Comparison of ENCODE assay signal across 1 cellular context in the genomic region with DNA sequence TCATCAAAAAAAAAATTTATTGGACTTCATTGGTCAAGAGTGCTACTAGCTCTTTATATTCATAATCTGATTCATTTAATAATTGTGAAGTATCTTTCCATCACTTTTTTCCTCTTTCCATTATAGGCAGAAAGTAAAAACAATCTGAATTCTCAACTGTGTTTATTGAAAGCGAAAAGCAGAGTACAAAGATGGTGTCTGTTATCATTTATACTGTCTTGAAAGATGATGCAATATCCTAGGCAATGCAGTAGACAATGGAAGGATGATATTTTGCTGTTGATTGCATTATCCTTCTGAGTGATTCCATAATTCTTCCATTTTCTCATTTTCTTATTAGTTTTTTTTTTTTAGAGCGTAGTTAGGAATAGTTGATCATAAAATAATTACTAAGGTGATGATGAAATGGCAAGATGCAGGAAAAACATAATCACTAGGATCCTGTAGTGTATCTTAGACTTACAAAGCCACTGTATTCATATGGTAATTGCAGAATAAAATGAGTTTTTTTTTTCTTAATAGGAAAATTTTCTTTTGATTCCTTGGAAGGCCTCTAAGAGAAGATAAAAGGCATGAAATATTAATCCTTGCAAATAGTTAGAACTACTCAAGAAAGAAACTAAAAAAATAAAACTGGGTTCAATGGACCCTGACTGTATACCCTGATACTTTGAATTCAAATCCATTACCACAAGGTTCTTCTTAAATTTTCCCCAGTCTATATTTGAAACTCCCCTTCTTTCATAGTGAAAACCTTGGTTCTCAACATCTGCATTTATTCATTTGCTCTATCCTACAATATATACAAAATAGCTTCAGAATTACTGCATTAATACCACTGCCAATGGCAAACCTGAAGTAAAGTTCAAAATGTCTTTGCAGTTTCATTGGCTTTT.
TF ChIP-seq lines count a peak whose summit lies in the region.

No MANE protein-coding gene starts in this region.

TF ChIP-seq in GM12878, 131 proteins besides CTCF, POLR2A, EP300 and RAD21:
- TF ChIP-seq, protein P1, sequence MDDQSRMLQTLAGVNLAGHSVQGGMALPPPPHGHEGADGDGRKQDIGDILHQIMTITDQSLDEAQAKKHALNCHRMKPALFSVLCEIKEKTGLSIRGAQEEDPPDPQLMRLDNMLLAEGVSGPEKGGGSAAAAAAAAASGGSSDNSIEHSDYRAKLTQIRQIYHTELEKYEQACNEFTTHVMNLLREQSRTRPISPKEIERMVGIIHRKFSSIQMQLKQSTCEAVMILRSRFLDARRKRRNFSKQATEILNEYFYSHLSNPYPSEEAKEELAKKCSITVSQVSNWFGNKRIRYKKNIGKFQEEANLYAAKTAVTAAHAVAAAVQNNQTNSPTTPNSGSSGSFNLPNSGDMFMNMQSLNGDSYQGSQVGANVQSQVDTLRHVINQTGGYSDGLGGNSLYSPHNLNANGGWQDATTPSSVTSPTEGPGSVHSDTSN (IDR thresholded peaks at IDR 0.05; ENCODE audit: insufficient replicate concordance, low read depth, low read length) = no peak
- TF ChIP-seq CHD2 (IDR thresholded peaks at IDR 0.05; ENCODE audit: borderline replicate concordance, low read depth, low read length) (no peak), IRF4 (IDR thresholded peaks at IDR 0.05; ENCODE audit: low read depth, low read length) (no peak), RELA (IDR thresholded peaks at IDR 0.05; ENCODE audit: borderline replicate concordance, partially characterized antibody) (no peak), CEBPB (IDR thresholded peaks at IDR 0.05; ENCODE audit: borderline replicate concordance in 1 of 2, low read depth in 2 of 2, low read length in 2 of 2) (no peak), POLR2AphosphoS5 (IDR thresholded peaks at IDR 0.05; ENCODE audit: low read length) (no peak), GATAD2B (conservative IDR thresholded peaks at IDR 0.05; ENCODE audit: low read depth) (no peak), ATF7 (IDR thresholded peaks at IDR 0.05; ENCODE audit: low read depth) (no peak), TCF12 (IDR thresholded peaks at IDR 0.05; ENCODE audit: low read depth, low read length) (no peak), SRF (IDR thresholded peaks at IDR 0.05; ENCODE audit: low read depth in 2 of 2, low read length in 2 of 2) (no peak), CBX5 (IDR thresholded peaks at IDR 0.05; ENCODE audit: low read depth) (no peak), FOXK2 (IDR thresholded peaks at IDR 0.05) (no peak), YBX1 (IDR thresholded peaks at IDR 0.05) (no peak)
- TF ChIP-seq, protein P2, sequence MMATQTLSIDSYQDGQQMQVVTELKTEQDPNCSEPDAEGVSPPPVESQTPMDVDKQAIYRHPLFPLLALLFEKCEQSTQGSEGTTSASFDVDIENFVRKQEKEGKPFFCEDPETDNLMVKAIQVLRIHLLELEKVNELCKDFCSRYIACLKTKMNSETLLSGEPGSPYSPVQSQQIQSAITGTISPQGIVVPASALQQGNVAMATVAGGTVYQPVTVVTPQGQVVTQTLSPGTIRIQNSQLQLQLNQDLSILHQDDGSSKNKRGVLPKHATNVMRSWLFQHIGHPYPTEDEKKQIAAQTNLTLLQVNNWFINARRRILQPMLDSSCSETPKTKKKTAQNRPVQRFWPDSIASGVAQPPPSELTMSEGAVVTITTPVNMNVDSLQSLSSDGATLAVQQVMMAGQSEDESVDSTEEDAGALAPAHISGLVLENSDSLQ (IDR thresholded peaks at IDR 0.05) = no peak
